In the genomic region with DNA sequence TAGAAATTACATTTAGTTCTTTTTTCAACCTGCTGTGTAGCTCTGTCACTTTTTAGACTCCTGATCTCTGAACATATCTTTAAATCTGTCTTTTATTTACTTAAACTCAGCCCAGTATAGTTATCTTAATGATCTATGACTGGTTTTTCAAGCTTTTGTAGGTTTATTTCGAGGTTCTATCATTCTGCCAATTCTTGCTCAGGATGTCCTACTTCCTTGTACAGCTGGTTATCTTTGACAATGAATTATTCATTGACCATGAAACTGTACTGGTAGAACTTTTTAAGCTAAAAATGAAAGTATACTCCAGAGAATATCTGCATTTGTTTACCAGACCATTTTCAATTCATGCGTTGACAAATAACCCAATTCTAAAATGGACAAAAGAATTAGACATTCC, we compare ENCODE assay signal across 23 cellular contexts. TPM values are rescaled to one million over a fixed set of nuclear protein-coding genes. Genes with fewer than 3 reads are reported as not detected.
DNase-seq lines count a peak whose midpoint lies in the region; ATAC-seq, FAIRE-seq and TF ChIP-seq lines count a peak whose summit lies in the region.
"Had no signal": no experiment of that assay in that cellular context is flagged by ENCODE, and none has a peak within 500 bp of the region (broad histone marks: within the 10 kb centered on the region; RNA-seq: fewer than 3 reads in every experiment).

No MANE protein-coding gene starts in this region.

- H3K27me3 ChIP-seq in PC-3 (ENCODE audit: low read length) (peaks cover 41% of the 10 kb centered on the region), left lung (peaks cover 0 to 16% of the 10 kb centered on the region in 2 donors)
- H3K27me3 ChIP-seq: right lobe of liver, uterus had no signal

- POLR2A ChIA-PET in PC-3 (lab: Charles Lee; ENCODE audit: unreplicated experiment) = no interaction called here

- H3K4me1 Mint-ChIP-seq in activated naive CD4-positive, alpha-beta T cell treated with anti-CD3 and anti-CD28 coated beads, Interleukin-2, amount 50 U/mL, for 24 hours = peaks cover 73% of the 10 kb centered on the region
- peaks cover 53% of the 10 kb centered on the region for H3K4me1 Mint-ChIP-seq in stimulated activated effector memory CD8-positive, alpha-beta T cell treated with anti-CD3 and anti-CD28 coated beads, Interleukin-12 subunit alpha, Interleukin-12 subunit beta, amount 100 ng/mL, for 72 hours
- H3K4me1 Mint-ChIP-seq in activated CD8-positive, alpha-beta memory T cell treated with anti-CD3 and anti-CD28 coated beads, Interleukin-2, amount 10 ng/mL, durations not matched to agents 7 days and 5 days = peaks cover 40% of the 10 kb centered on the region
- no peaks in the 10 kb centered on the region for H3K4me1 Mint-ChIP-seq in glutamatergic neuron (ENCODE audit: low read depth, unreplicated experiment)

- peaks cover 20% of the 10 kb centered on the region; the same call in 1 of the 2 replicates for H3K4me1 ChIP-seq in PC-3 (ENCODE audit: insufficient read depth, low read length)
- H3K4me1 ChIP-seq in left lung = peaks cover 0 to 3% of the 10 kb centered on the region in 2 donors
- H3K4me1 ChIP-seq: right lobe of liver, uterus had no signal

- peak overlapping the region; percentile 12; the same call in 1 of the 2 replicates for H3K4me3 ChIP-seq in PC-3 (ENCODE audit: low read length)
- no peak overlapping the region for H3K4me3 ChIP-seq in left lung
- H3K4me3 ChIP-seq: MG63, right lobe of liver, uterus had no signal

- TF ChIP-seq CTCF in PC-3 (conservative IDR thresholded peaks at IDR 0.05; ENCODE audit: low read depth, low read length) (no peak), left lung (IDR thresholded peaks at IDR 0.05) (no peak), glutamatergic neuron (IDR thresholded peaks at IDR 0.05; ENCODE audit: partially characterized antibody, unreplicated experiment) (no peak)

- H3K9me3 ChIP-seq in PC-3 (ENCODE audit: low read length) (no peaks in the 10 kb centered on the region), left lung (no peaks in the 10 kb centered on the region)
- H3K9me3 ChIP-seq: MG63, neutrophil, right lobe of liver, uterus had no signal

- H3K27ac Mint-ChIP-seq in activated naive CD4-positive, alpha-beta T cell treated with anti-CD3 and anti-CD28 coated beads, Interleukin-2, amount 50 U/mL, for 24 hours = peak overlapping the region; percentile 53
- peak overlapping the region in 1 of 2 donors; percentile 35 for H3K27ac Mint-ChIP-seq in activated naive CD4-positive, alpha-beta T cell treated with anti-CD3 and anti-CD28 coated beads, Interleukin-2, amount 50 U/mL, for 72 hours
- H3K27ac Mint-ChIP-seq in stimulated activated effector memory CD8-positive, alpha-beta T cell treated with anti-CD3 and anti-CD28 coated beads, Interleukin-12 subunit alpha, Interleukin-12 subunit beta, amount 100 ng/mL, for 72 hours = peak overlapping the region; percentile 43
- H3K27ac Mint-ChIP-seq in activated CD8-positive, alpha-beta memory T cell treated with anti-CD3 and anti-CD28 coated beads, Interleukin-2, amount 10 ng/mL, durations not matched to agents 7 days and 5 days = no peak overlapping the region
- no peak overlapping the region for H3K27ac Mint-ChIP-seq in glutamatergic neuron (ENCODE audit: unreplicated experiment)
- H3K27ac Mint-ChIP-seq: stimulated activated naive CD8-positive, alpha-beta T cell treated with anti-CD3 and anti-CD28 coated beads, Interleukin-15, amount 100 ng/mL, for 72 hours had no signal

- H4K20me1 ChIP-seq in PC-3 (ENCODE audit: low read length) = no peaks in the 10 kb centered on the region

- H3K36me3 Mint-ChIP-seq in activated naive CD4-positive, alpha-beta T cell treated with anti-CD3 and anti-CD28 coated beads, Interleukin-2, amount 50 U/mL, for 24 hours = peaks cover 24% of the 10 kb centered on the region
- peaks cover 0 to 18% of the 10 kb centered on the region in 2 donors for H3K36me3 Mint-ChIP-seq in activated naive CD4-positive, alpha-beta T cell treated with anti-CD3 and anti-CD28 coated beads, Interleukin-2, amount 50 U/mL, for 72 hours
- no peaks in the 10 kb centered on the region for H3K36me3 Mint-ChIP-seq in stimulated activated effector memory CD8-positive, alpha-beta T cell treated with anti-CD3 and anti-CD28 coated beads, Interleukin-12 subunit alpha, Interleukin-12 subunit beta, amount 100 ng/mL, for 72 hours
- H3K36me3 Mint-ChIP-seq in activated CD8-positive, alpha-beta memory T cell treated with anti-CD3 and anti-CD28 coated beads, Interleukin-2, amount 10 ng/mL, durations not matched to agents 7 days and 5 days = peaks cover 34% of the 10 kb centered on the region
- H3K36me3 Mint-ChIP-seq in glutamatergic neuron (ENCODE audit: unreplicated experiment) = no peaks in the 10 kb centered on the region

- H3K27ac ChIP-seq in PC-3 (ENCODE audit: low read length) (peak overlapping the region; percentile 69), left lung (no peak overlapping the region)
- H3K27ac ChIP-seq: neutrophil, right lobe of liver, WERI-Rb-1 had no signal

- no peak overlapping the region for H3K9ac ChIP-seq in PC-3 (ENCODE audit: low read length)

- H3K9me2 ChIP-seq in PC-3 (replicated peaks; ENCODE audit: low read length) = no peaks in the 10 kb centered on the region

- H3K36me3 ChIP-seq in PC-3 (ENCODE audit: low read depth, low read length) (no peaks in the 10 kb centered on the region), left lung (no peaks in the 10 kb centered on the region)
- H3K36me3 ChIP-seq: MG63, neutrophil, right lobe of liver, uterus, WERI-Rb-1 had no signal

- H3K4me3 Mint-ChIP-seq in activated naive CD4-positive, alpha-beta T cell treated with anti-CD3 and anti-CD28 coated beads, Interleukin-2, amount 50 U/mL, for 24 hours = no peak overlapping the region
- H3K4me3 Mint-ChIP-seq in stimulated activated effector memory CD8-positive, alpha-beta T cell treated with anti-CD3 and anti-CD28 coated beads, Interleukin-12 subunit alpha, Interleukin-12 subunit beta, amount 100 ng/mL, for 72 hours = peak overlapping the region; percentile 26
- H3K4me3 Mint-ChIP-seq in activated CD8-positive, alpha-beta memory T cell treated with anti-CD3 and anti-CD28 coated beads, Interleukin-2, amount 10 ng/mL, durations not matched to agents 7 days and 5 days = no peak overlapping the region
- H3K4me3 Mint-ChIP-seq in glutamatergic neuron (ENCODE audit: unreplicated experiment) = no peak overlapping the region

- H2AFZ ChIP-seq in PC-3 (ENCODE audit: low read length) = no peak overlapping the region

- FAIRE-seq in islet of Langerhans (lab: Jason Lieb, UNC) = peak; percentile 9
- FAIRE-seq: astrocyte, endometrium, H1, HepG2, kidney had no signal

- CTCF ChIA-PET in PC-3 (lab: Charles Lee) = no interaction called here
- CTCF ChIA-PET in activated CD8-positive, alpha-beta memory T cell treated with anti-CD3 and anti-CD28 coated beads, Interleukin-2, amount 10 ng/mL, durations not matched to agents 7 days and 5 days (lab: Charles Lee) = interaction anchor here (1.5 kb wide), 1 partner anchor 113 kb away, joined by 3 read pairs; no protein-coding TSS in a partner anchor

- H3K9me3 Mint-ChIP-seq in activated naive CD4-positive, alpha-beta T cell treated with anti-CD3 and anti-CD28 coated beads, Interleukin-2, amount 50 U/mL, for 24 hours = peaks cover 6% of the 10 kb centered on the region
- H3K9me3 Mint-ChIP-seq in activated naive CD4-positive, alpha-beta T cell treated with anti-CD3 and anti-CD28 coated beads, Interleukin-2, amount 50 U/mL, for 72 hours = peaks cover 0 to 8% of the 10 kb centered on the region in 2 donors
- peaks cover 3% of the 10 kb centered on the region for H3K9me3 Mint-ChIP-seq in stimulated activated effector memory CD8-positive, alpha-beta T cell treated with anti-CD3 and anti-CD28 coated beads, Interleukin-12 subunit alpha, Interleukin-12 subunit beta, amount 100 ng/mL, for 72 hours
- H3K9me3 Mint-ChIP-seq in activated CD8-positive, alpha-beta memory T cell treated with anti-CD3 and anti-CD28 coated beads, Interleukin-2, amount 10 ng/mL, durations not matched to agents 7 days and 5 days (ENCODE audit: low read depth) = peaks cover 7% of the 10 kb centered on the region
- H3K9me3 Mint-ChIP-seq in glutamatergic neuron (ENCODE audit: unreplicated experiment) = peaks cover 2% of the 10 kb centered on the region

- H3K4me2 ChIP-seq in PC-3 (ENCODE audit: low read length) = peak overlapping the region; percentile 57

- H3K27me3 Mint-ChIP-seq in activated naive CD4-positive, alpha-beta T cell treated with anti-CD3 and anti-CD28 coated beads, Interleukin-2, amount 50 U/mL, for 24 hours = no peaks in the 10 kb centered on the region
- H3K27me3 Mint-ChIP-seq in activated CD8-positive, alpha-beta memory T cell treated with anti-CD3 and anti-CD28 coated beads, Interleukin-2, amount 10 ng/mL, durations not matched to agents 7 days and 5 days = peaks cover 2% of the 10 kb centered on the region
- peaks cover 2% of the 10 kb centered on the region for H3K27me3 Mint-ChIP-seq in glutamatergic neuron (ENCODE audit: unreplicated experiment)
- H3K27me3 Mint-ChIP-seq: stimulated activated naive CD8-positive, alpha-beta T cell treated with anti-CD3 and anti-CD28 coated beads, Interleukin-15, amount 100 ng/mL, for 72 hours had no signal

- DNase-seq in activated naive CD4-positive, alpha-beta T cell treated with anti-CD3 and anti-CD28 coated beads, Interleukin-2, amount 50 U/mL, for 72 hours (ENCODE audit: low spot score in 2 of 2) = no peak
- DNase-seq in PC-3 (peak; percentile 66), left lung (no peak), glutamatergic neuron (no peak)
- DNase-seq in stimulated activated effector memory CD8-positive, alpha-beta T cell treated with anti-CD3 and anti-CD28 coated beads, Interleukin-12 subunit alpha, Interleukin-12 subunit beta, amount 100 ng/mL, for 72 hours (ENCODE audit: low spot score in 2 of 2) = no peak
- DNase-seq in activated CD8-positive, alpha-beta memory T cell treated with anti-CD3 and anti-CD28 coated beads, Interleukin-2, amount 10 ng/mL, durations not matched to agents 7 days and 5 days = no peak
- DNase-seq: hippocampal formation; kidney; MG63; midbrain; NCI-H1694; NCI-H446; right lobe of liver; stimulated activated naive CD8-positive, alpha-beta T cell treated with anti-CD3 and anti-CD28 coated beads, Interleukin-15, amount 100 ng/mL, for 72 hours; uterus; WERI-Rb-1 had no signal

- BruUV-seq in PC-3 (replicated peaks; lab: Mats Ljungman, UMichigan) = no TSS peak

- 0 out of 2 replicates have a peak, but pooled peaks cover 14% of the 10 kb centered on the region for H3K79me2 ChIP-seq in PC-3 (ENCODE audit: low read length)

- no peak for ATAC-seq in activated naive CD4-positive, alpha-beta T cell treated with anti-CD3 and anti-CD28 coated beads, Interleukin-2, amount 50 U/mL, for 72 hours
- no peak; the same call in 1 of the 2 replicates for ATAC-seq in PC-3
- ATAC-seq in stimulated activated effector memory CD8-positive, alpha-beta T cell treated with anti-CD3 and anti-CD28 coated beads, Interleukin-12 subunit alpha, Interleukin-12 subunit beta, amount 100 ng/mL, for 72 hours = no peak
- ATAC-seq in left lung = no peak
- no peak for ATAC-seq in activated CD8-positive, alpha-beta memory T cell treated with anti-CD3 and anti-CD28 coated beads, Interleukin-2, amount 10 ng/mL, durations not matched to agents 7 days and 5 days
- ATAC-seq: HepG2; right lobe of liver; stimulated activated naive CD8-positive, alpha-beta T cell treated with anti-CD3 and anti-CD28 coated beads, Interleukin-15, amount 100 ng/mL, for 72 hours had no signal

- no peaks in the 10 kb centered on the region for H3F3A ChIP-seq in PC-3 (ENCODE audit: low read length, unreplicated experiment)

- intact Hi-C loops in PC-3 (cut with micrococcal nuclease) (no loop called here), left lung (cut with DNase I) (no loop called here)

RNA-seq across cellular contexts. Expression of a gene that starts 37.8 kb away (rescaled TPM):
- total RNA-seq in activated naive CD4-positive, alpha-beta T cell treated with anti-CD3 and anti-CD28 coated beads, Interleukin-2, amount 50 U/mL, for 72 hours = 10 to 100 TPM; 33.4 to 42.8 TPM
- total RNA-seq in PC-3 (2014; rRNA removed) (3.7 and 6.2 TPM in 2 replicates), left lung (10 to 100 TPM; 43.6 to 58.1 TPM), glutamatergic neuron (ENCODE audit: unreplicated experiment) (2.5 TPM)
- total RNA-seq in activated CD8-positive, alpha-beta memory T cell treated with anti-CD3 and anti-CD28 coated beads, Interleukin-2, amount 10 ng/mL, durations not matched to agents 7 days and 5 days = 10 to 100 TPM; 46.3 to 86.0 TPM
- total RNA-seq: HepG2 had no signal

Comparison
In these comparisons a context has a peak if more than half of its experiments do, and no peak if none do; other contexts are left out.
1. H3K27ac Mint-ChIP-seq: peak in activated naive CD4-positive, alpha-beta T cell treated with anti-CD3 and anti-CD28 coated beads, Interleukin-2, amount 50 U/mL, for 24 hours (single experiment) and stimulated activated effector memory CD8-positive, alpha-beta T cell treated with anti-CD3 and anti-CD28 coated beads, Interleukin-12 subunit alpha, Interleukin-12 subunit beta, amount 100 ng/mL, for 72 hours (single experiment); none in activated CD8-positive, alpha-beta memory T cell treated with anti-CD3 and anti-CD28 coated beads, Interleukin-2, amount 10 ng/mL, durations not matched to agents 7 days and 5 days (single experiment) and glutamatergic neuron (single experiment).